Comparison of ENCODE assay signal across 8 cellular contexts in the genomic region with DNA sequence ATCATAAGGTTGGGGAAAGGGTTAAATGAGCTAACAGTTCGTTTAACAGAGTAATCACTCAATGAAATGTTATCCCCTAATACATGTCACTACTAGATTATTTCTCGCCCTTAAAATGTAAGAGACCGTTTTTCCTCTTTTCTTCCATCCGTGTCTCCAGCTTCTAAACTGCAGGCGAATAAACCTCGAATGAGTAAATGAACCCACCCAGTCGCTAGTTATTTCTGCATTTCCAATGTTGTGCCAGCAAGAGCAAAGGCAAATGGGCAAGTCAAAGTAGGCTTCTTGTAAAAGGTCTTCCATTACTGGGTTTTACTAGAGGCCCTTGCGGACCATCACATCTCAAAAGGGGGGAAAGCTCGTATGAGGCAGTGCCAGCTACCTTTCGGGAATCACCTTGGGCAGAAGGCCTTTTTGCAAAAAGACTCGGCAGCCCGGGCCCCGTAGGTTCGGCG. TPM values are rescaled to one million over a fixed set of nuclear protein-coding genes. Genes with fewer than 3 reads are reported as not detected.
DNase-seq lines count a peak whose midpoint lies in the region; ATAC-seq and TF ChIP-seq lines count a peak whose summit lies in the region.

No MANE protein-coding gene starts in this region.

- peak overlapping the region; percentile 85 for H3K4me3 ChIP-seq in WI38 (ENCODE audit: low read depth, low read length)
- H3K4me3 ChIP-seq in iPS-18a (ENCODE audit: low read length) = peak overlapping the region; percentile 85

- no peaks in the 10 kb centered on the region for H3K27me3 ChIP-seq in iPS-18a (ENCODE audit: control insufficient read depth, insufficient read depth, low read length)

- H3K36me3 Mint-ChIP-seq in activated naive CD4-positive, alpha-beta T cell treated with anti-CD3 and anti-CD28 coated beads for 36 hours (ENCODE audit: low read depth) = no peaks in the 10 kb centered on the region

- CTCF ChIA-PET in activated naive CD4-positive, alpha-beta T cell treated with anti-CD3 and anti-CD28 coated beads for 36 hours (lab: Charles Lee) = interaction anchor here (0.6 to 1.5 kb wide), 3 partner anchors 10 to 51 kb away, joined by 3 to 4 read pairs (median 3); no protein-coding TSS in a partner anchor

- H3K4me3 Mint-ChIP-seq in activated naive CD4-positive, alpha-beta T cell treated with anti-CD3 and anti-CD28 coated beads for 36 hours = peak overlapping the region; percentile 90

- H3K9me3 ChIP-seq in iPS-18a (ENCODE audit: control insufficient read depth, low read depth, low read length) = no peaks in the 10 kb centered on the region

- H3K27ac ChIP-seq in iPS-18a (ENCODE audit: low read length) = peak overlapping the region; percentile 81
- H3K27ac ChIP-seq in substantia nigra (ENCODE audit: low read depth, low read length, poor library complexity, severe bottlenecking) = peak overlapping the region; percentile 79

- peak overlapping the region; percentile 93 for H3K27ac Mint-ChIP-seq in activated naive CD4-positive, alpha-beta T cell treated with anti-CD3 and anti-CD28 coated beads for 36 hours

- ATAC-seq in GM21515 (IDR thresholded peaks at IDR 0.05; ENCODE audit: unreplicated experiment) = no peak
- no peak for ATAC-seq in HG03159 (IDR thresholded peaks at IDR 0.05; ENCODE audit: unreplicated experiment)

- H3K4me1 ChIP-seq in iPS-18a (ENCODE audit: control insufficient read depth, low read depth, low read length) = peaks cover 19% of the 10 kb centered on the region

- no peaks in the 10 kb centered on the region for H3K9me3 Mint-ChIP-seq in activated naive CD4-positive, alpha-beta T cell treated with anti-CD3 and anti-CD28 coated beads for 36 hours

- H3K27me3 Mint-ChIP-seq in activated naive CD4-positive, alpha-beta T cell treated with anti-CD3 and anti-CD28 coated beads for 36 hours (ENCODE audit: low read depth) = no peaks in the 10 kb centered on the region

- no peaks in the 10 kb centered on the region for H3K36me3 ChIP-seq in iPS-18a (ENCODE audit: control insufficient read depth, low read depth, low read length)

- peaks cover 45% of the 10 kb centered on the region for H3K4me1 Mint-ChIP-seq in activated naive CD4-positive, alpha-beta T cell treated with anti-CD3 and anti-CD28 coated beads for 36 hours (ENCODE audit: low read depth)

- intact Hi-C loops in activated naive CD4-positive, alpha-beta T cell treated with anti-CD3 and anti-CD28 coated beads for 36 hours (cut with micrococcal nuclease) = loop anchor here (1.0 to 5.0 kb wide), 5 partner anchors 16 to 870 kb away; a partner anchor contains a TSS

- H3K9ac ChIP-seq in iPS-18a (ENCODE audit: low read length) = peak overlapping the region; percentile 68

- no peak for TF ChIP-seq CTCF in WI38 (IDR thresholded peaks at IDR 0.05; ENCODE audit: low read depth, low read length)

- DNase-seq in activated naive CD4-positive, alpha-beta T cell treated with anti-CD3 and anti-CD28 coated beads for 36 hours = no peak
- DNase-seq in activated naive CD4-positive, alpha-beta T cell treated with Interleukin-2 at 50 U/mL for 16 hours = no peak
- DNase-seq in substantia nigra (lab: John Stamatoyannopoulos, UW) (no peak), NCI-H1436 (lab: John Stamatoyannopoulos, UW) (no peak)

RNA-seq across cellular contexts. Expression of a gene that starts 0.4 kb away (rescaled TPM):
- total RNA-seq in activated naive CD4-positive, alpha-beta T cell treated with anti-CD3 and anti-CD28 coated beads for 36 hours = 10 to 100 TPM; 15.8 to 16.1 TPM
